ENCODE assay signal across 1 cellular context in genomic region chr16:19907161-19907992, GRCh38.
TF ChIP-seq lines count a peak whose summit lies in the region.

No MANE protein-coding gene starts in this region.

TF ChIP-seq in HepG2, 621 proteins besides CTCF, POLR2A, EP300 and RAD21 (continued from another document):
- no peak for TF ChIP-seq PREB (CRISPR knock-in tag; IDR thresholded peaks at IDR 0.05)
- TF ChIP-seq ZNF569 (CRISPR knock-in tag; IDR thresholded peaks at IDR 0.05; ENCODE audit: borderline replicate concordance): no peak
- no peak for TF ChIP-seq SMAD1 (CRISPR knock-in tag; IDR thresholded peaks at IDR 0.05; ENCODE audit: borderline replicate concordance, low read depth)
- TF ChIP-seq ZFY (CRISPR knock-in tag; IDR thresholded peaks at IDR 0.05): no peak
- no peak for TF ChIP-seq RFXAP (CRISPR knock-in tag; IDR thresholded peaks at IDR 0.05; ENCODE audit: borderline replicate concordance)
- no peak for TF ChIP-seq ZNF264 (CRISPR knock-in tag; IDR thresholded peaks at IDR 0.05)
- TF ChIP-seq RXRA (CRISPR knock-in tag; IDR thresholded peaks at IDR 0.05): peak; percentile 48
- no peak for TF ChIP-seq ZNF24 (IDR thresholded peaks at IDR 0.05)
- TF ChIP-seq YEATS2 (CRISPR knock-in tag; IDR thresholded peaks at IDR 0.05; ENCODE audit: borderline replicate concordance): 0 out of 2 replicates have a peak, but pooled peaks have one; percentile 25
- 0 out of 2 replicates have a peak, but pooled peaks have one; percentile 32 for TF ChIP-seq HMG20B (CRISPR knock-in tag; conservative IDR thresholded peaks at IDR 0.05)
- TF ChIP-seq ZNF275 (CRISPR knock-in tag; IDR thresholded peaks at IDR 0.05; ENCODE audit: borderline replicate concordance): no peak
- TF ChIP-seq ZXDC (CRISPR knock-in tag; IDR thresholded peaks at IDR 0.05): no peak
- TF ChIP-seq ARNT2 (CRISPR knock-in tag; IDR thresholded peaks at IDR 0.05; ENCODE audit: low read depth): peak; percentile 42; the same call in 1 of the 2 replicates
- peak; percentile 61; the same call in 1 of the 2 replicates for TF ChIP-seq MIER3 (CRISPR knock-in tag; IDR thresholded peaks at IDR 0.05; ENCODE audit: borderline replicate concordance)
- no peak for TF ChIP-seq STAT5B (CRISPR knock-in tag; IDR thresholded peaks at IDR 0.05)
- TF ChIP-seq ZNF503 (CRISPR knock-in tag; IDR thresholded peaks at IDR 0.05): no peak
- TF ChIP-seq ZNF124 (CRISPR knock-in tag; IDR thresholded peaks at IDR 0.05): no peak
- TF ChIP-seq EZH2 (conservative IDR thresholded peaks at IDR 0.05; ENCODE audit: low read depth, low read length): no peak
- TF ChIP-seq USF2 (IDR thresholded peaks at IDR 0.05; ENCODE audit: low read depth, low read length): no peak
- TF ChIP-seq USF2 (CRISPR knock-in tag; IDR thresholded peaks at IDR 0.05; ENCODE audit: borderline replicate concordance): no peak
- TF ChIP-seq SMC3 (IDR thresholded peaks at IDR 0.05; ENCODE audit: low read length): peak; percentile 98
- peak; percentile 92 for TF ChIP-seq KDM2A (CRISPR knock-in tag; IDR thresholded peaks at IDR 0.05; ENCODE audit: borderline replicate concordance, low read depth)
